ENCODE assay signal across 25 cellular contexts in genomic region chr5:54689411-54690251, GRCh38.
DNase-seq lines count a peak whose midpoint lies in the region; ATAC-seq and TF ChIP-seq lines count a peak whose summit lies in the region.
"Had no signal": no experiment of that assay in that cellular context is flagged by ENCODE, and none has a peak within 500 bp of the region (broad histone marks: within the 10 kb centered on the region; RNA-seq: fewer than 3 reads in every experiment).

No MANE protein-coding gene starts in this region.

- no peak overlapping the region for H3K4me3 ChIP-seq in AG10803 (ENCODE audit: low read length)
- no peak overlapping the region for H3K4me3 ChIP-seq in SK-N-SH (ENCODE audit: low read depth in 2 of 2, low read length in 1 of 2)
- H3K4me3 ChIP-seq: dorsolateral prefrontal cortex, esophagus squamous epithelium, pancreas, SJSA1 had no signal

- no peaks in the 10 kb centered on the region for H3K36me3 Mint-ChIP-seq in dendritic cell treated with granulocyte-macrophage colony-stimulating factor and Interleukin-4, amounts not matched to agents 40 ng/mL and 50 ng/mL, for 4 days (ENCODE audit: low read depth)
- peaks cover 5% of the 10 kb centered on the region for H3K36me3 Mint-ChIP-seq in osteocyte (ENCODE audit: unreplicated experiment)
- H3K36me3 Mint-ChIP-seq: T-cell had no signal

- H3K27ac ChIP-seq in SK-N-SH (ENCODE audit: low read depth in 2 of 2, low read length in 1 of 2), result no peak overlapping the region
- H3K27ac ChIP-seq: dorsolateral prefrontal cortex, esophagus squamous epithelium, pancreas, SJSA1, WERI-Rb-1 had no signal

- no peaks in the 10 kb centered on the region for H3K9me3 ChIP-seq in SK-N-SH
- H3K9me3 ChIP-seq: esophagus squamous epithelium, pancreas, SJSA1 had no signal

- TF ChIP-seq CTCF in AG10803 (conservative IDR thresholded peaks at IDR 0.05; ENCODE audit: low read length) (no peak), SK-N-SH (IDR thresholded peaks at IDR 0.05) (no peak), osteocyte (IDR thresholded peaks at IDR 0.05) (no peak)

- H3K4me2 ChIP-seq in SK-N-SH, result no peak overlapping the region

- no peak for TF ChIP-seq RAD21 in SK-N-SH (IDR thresholded peaks at IDR 0.05; ENCODE audit: low read length)

- no peaks in the 10 kb centered on the region for H3K9me3 Mint-ChIP-seq in dendritic cell treated with granulocyte-macrophage colony-stimulating factor and Interleukin-4, amounts not matched to agents 40 ng/mL and 50 ng/mL, for 4 days
- peaks cover 21% of the 10 kb centered on the region for H3K9me3 Mint-ChIP-seq in osteocyte (ENCODE audit: unreplicated experiment)
- H3K9me3 Mint-ChIP-seq in stimulated activated naive CD8-positive, alpha-beta T cell treated with anti-CD3 and anti-CD28 coated beads, Interleukin-15, amount 100 ng/mL, for 72 hours, result peaks cover 18 to 21% of the 10 kb centered on the region in 2 donors
- H3K9me3 Mint-ChIP-seq: activated naive CD4-positive, alpha-beta T cell treated with anti-CD3 and anti-CD28 coated beads, Interleukin-2, amount 50 U/mL, for 24 hours had no signal

- H3K27ac Mint-ChIP-seq in dendritic cell treated with granulocyte-macrophage colony-stimulating factor and Interleukin-4, amounts not matched to agents 40 ng/mL and 50 ng/mL, for 4 days, result peak overlapping the region; percentile 74
- peak overlapping the region; percentile 53 for H3K27ac Mint-ChIP-seq in osteocyte (ENCODE audit: unreplicated experiment)
- no peak overlapping the region for H3K27ac Mint-ChIP-seq in stimulated activated naive CD8-positive, alpha-beta T cell treated with anti-CD3 and anti-CD28 coated beads, Interleukin-15, amount 100 ng/mL, for 72 hours
- H3K27ac Mint-ChIP-seq: activated naive CD4-positive, alpha-beta T cell treated with anti-CD3 and anti-CD28 coated beads, Interleukin-2, amount 50 U/mL, for 24 hours; nephron progenitor cell had no signal

- POLR2A ChIA-PET in SK-N-SH (lab: Yijun Ruan, JAX), result no interaction called here

- DNase-seq in AG10803 (ENCODE audit: low read depth), result peak; percentile 46
- DNase-seq in SK-N-SH, result no peak
- DNase-seq in osteocyte (ENCODE audit: extremely low spot score, unreplicated experiment), result no peak
- no peak for DNase-seq in stimulated activated naive CD8-positive, alpha-beta T cell treated with anti-CD3 and anti-CD28 coated beads, Interleukin-15, amount 100 ng/mL, for 72 hours
- DNase-seq in NCI-H2107 (lab: John Stamatoyannopoulos, UW), result no peak
- no peak for DNase-seq in DMS114 treated with DMSO at 0.1 percent for 48 hours (lab: John Stamatoyannopoulos, UW; ENCODE audit: unreplicated experiment)
- DNase-seq: 8988T; activated CD4-positive, alpha-beta T cell treated with anti-CD3 and anti-CD28 coated beads for 4 hours; activated CD8-positive, alpha-beta memory T cell treated with anti-CD3 and anti-CD28 coated beads for 24 hours; activated T-cell treated with anti-CD3 and anti-CD28 coated beads for 4 hours; central memory CD4-positive, alpha-beta T cell; DMS79 treated with DMSO at 0.1 percent for 48 hours; dorsolateral prefrontal cortex; esophagus squamous epithelium; GF-D8; NCI-H146; nephron progenitor cell; pancreas; stimulated activated CD4-positive, alpha-beta T cell treated with anti-CD3 and anti-CD28 coated beads, Interleukin-1b, Interleukin-23, amount 100 ng/mL, for 48 hours; T-cell; WERI-Rb-1 had no signal

- H3K79me2 ChIP-seq in SK-N-SH (ENCODE audit: insufficient read depth), result no peaks in the 10 kb centered on the region

- no peaks in the 10 kb centered on the region for H4K20me1 ChIP-seq in SK-N-SH (ENCODE audit: insufficient read depth)

- H3K4me1 ChIP-seq in SK-N-SH (ENCODE audit: control insufficient read depth in 1 of 2, insufficient read depth in 2 of 2, low read depth in 1 of 2, low read length in 1 of 2), result peaks cover 0 to 10% of the 10 kb centered on the region in 2 experiments; a peak in 1 of 4 replicates
- H3K4me1 ChIP-seq: esophagus squamous epithelium, pancreas, SJSA1 had no signal

- H3K9ac ChIP-seq in SK-N-SH, result no peak overlapping the region

- no peaks in the 10 kb centered on the region for H3K9me2 ChIP-seq in SK-N-SH

- 0 out of 2 replicates have a peak overlapping the region, but pooled peaks have one; percentile 16 for H2AFZ ChIP-seq in SK-N-SH (ENCODE audit: low read depth)

- no peaks in the 10 kb centered on the region for H3F3A ChIP-seq in SK-N-SH (replicated peaks; ENCODE audit: insufficient read depth)

- H3K4me3 Mint-ChIP-seq in dendritic cell treated with granulocyte-macrophage colony-stimulating factor and Interleukin-4, amounts not matched to agents 40 ng/mL and 50 ng/mL, for 4 days, result no peak overlapping the region
- no peak overlapping the region for H3K4me3 Mint-ChIP-seq in osteocyte (ENCODE audit: unreplicated experiment)
- H3K4me3 Mint-ChIP-seq in stimulated activated naive CD8-positive, alpha-beta T cell treated with anti-CD3 and anti-CD28 coated beads, Interleukin-15, amount 100 ng/mL, for 72 hours, result no peak overlapping the region
- H3K4me3 Mint-ChIP-seq: activated naive CD4-positive, alpha-beta T cell treated with anti-CD3 and anti-CD28 coated beads, Interleukin-2, amount 50 U/mL, for 24 hours; nephron progenitor cell; T-cell had no signal

- H3K36me3 ChIP-seq in SK-N-SH (replicated peaks in 1 of 2; ENCODE audit: control insufficient read depth in 1 of 2, insufficient read depth in 2 of 2, low read length in 1 of 2), result no peaks in the 10 kb centered on the region
- H3K36me3 ChIP-seq: esophagus squamous epithelium, pancreas, SJSA1, WERI-Rb-1 had no signal

- no peak for ATAC-seq in stimulated activated naive CD8-positive, alpha-beta T cell treated with anti-CD3 and anti-CD28 coated beads, Interleukin-15, amount 100 ng/mL, for 72 hours
- ATAC-seq in HG03571 (IDR thresholded peaks at IDR 0.05; ENCODE audit: unreplicated experiment), result no peak
- ATAC-seq: pancreas, T-cell had no signal

- no peak for TF ChIP-seq EP300 in SK-N-SH (IDR thresholded peaks at IDR 0.05; ENCODE audit: borderline replicate concordance in 1 of 2, low read depth in 1 of 2, low read length in 1 of 2)

- H3K27me3 ChIP-seq in SK-N-SH (ENCODE audit: insufficient read depth), result no peaks in the 10 kb centered on the region
- H3K27me3 ChIP-seq: dorsolateral prefrontal cortex, esophagus squamous epithelium, pancreas, SJSA1 had no signal

- intact Hi-C loops in dendritic cell treated with granulocyte-macrophage colony-stimulating factor and Interleukin-4, amounts not matched to agents 40 ng/mL and 50 ng/mL, for 4 days (cut with micrococcal nuclease), result no loop called here

- no peaks in the 10 kb centered on the region for H3K27me3 Mint-ChIP-seq in dendritic cell treated with granulocyte-macrophage colony-stimulating factor and Interleukin-4, amounts not matched to agents 40 ng/mL and 50 ng/mL, for 4 days
- H3K27me3 Mint-ChIP-seq in osteocyte (ENCODE audit: unreplicated experiment), result no peaks in the 10 kb centered on the region
- H3K27me3 Mint-ChIP-seq in stimulated activated naive CD8-positive, alpha-beta T cell treated with anti-CD3 and anti-CD28 coated beads, Interleukin-15, amount 100 ng/mL, for 72 hours, result no peaks in the 10 kb centered on the region
- H3K27me3 Mint-ChIP-seq: activated naive CD4-positive, alpha-beta T cell treated with anti-CD3 and anti-CD28 coated beads, Interleukin-2, amount 50 U/mL, for 24 hours; T-cell had no signal

- peaks cover 46% of the 10 kb centered on the region for H3K4me1 Mint-ChIP-seq in dendritic cell treated with granulocyte-macrophage colony-stimulating factor and Interleukin-4, amounts not matched to agents 40 ng/mL and 50 ng/mL, for 4 days (ENCODE audit: low read depth)
- peaks cover 24% of the 10 kb centered on the region for H3K4me1 Mint-ChIP-seq in osteocyte (ENCODE audit: unreplicated experiment)
- no peaks in the 10 kb centered on the region for H3K4me1 Mint-ChIP-seq in stimulated activated naive CD8-positive, alpha-beta T cell treated with anti-CD3 and anti-CD28 coated beads, Interleukin-15, amount 100 ng/mL, for 72 hours
- H3K4me1 Mint-ChIP-seq: activated naive CD4-positive, alpha-beta T cell treated with anti-CD3 and anti-CD28 coated beads, Interleukin-2, amount 50 U/mL, for 24 hours had no signal

- CTCF ChIA-PET in SK-N-SH (lab: Yijun Ruan, JAX), result interaction anchor here (0.8 kb wide), 1 partner anchor 88 kb away, joined by 3 read pairs; no protein-coding TSS in a partner anchor

- 52% methylated on average over 3 of the region's 3 CpGs for WGBS in SK-N-SH (ENCODE audit: low lambda C conversion rate)

TF ChIP-seq in SK-N-SH, 30 proteins besides CTCF, POLR2A, EP300 and RAD21 (continues in another document):
- TF ChIP-seq RFX5 (IDR thresholded peaks at IDR 0.05; ENCODE audit: low read length) (no peak), FOSL2 (IDR thresholded peaks at IDR 0.05; ENCODE audit: borderline replicate concordance, low read depth) (no peak), CHD2 (IDR thresholded peaks at IDR 0.05; ENCODE audit: low read length, partially characterized antibody) (no peak), SIN3A (IDR thresholded peaks at IDR 0.05; ENCODE audit: borderline replicate concordance, low read depth, low read length) (no peak), MEF2A (IDR thresholded peaks at IDR 0.05; ENCODE audit: borderline replicate concordance, low read depth) (no peak), IRF3 (IDR thresholded peaks at IDR 0.05; ENCODE audit: low read depth, low read length) (no peak), FOXJ3 (CRISPR knock-in tag; IDR thresholded peaks at IDR 0.05) (no peak), RXRA (IDR thresholded peaks at IDR 0.05; ENCODE audit: borderline replicate concordance, low read depth) (no peak), NRF1 (IDR thresholded peaks at IDR 0.05; ENCODE audit: low read depth, low read length) (no peak), PBX3 (IDR thresholded peaks at IDR 0.05) (no peak), GABPA (IDR thresholded peaks at IDR 0.05; ENCODE audit: low read depth) (no peak)

Comparison
In these comparisons a context has a peak if more than half of its experiments do, and no peak if none do; other contexts are left out.
1. H3K27ac Mint-ChIP-seq: peak in dendritic cell treated with granulocyte-macrophage colony-stimulating factor and Interleukin-4, amounts not matched to agents 40 ng/mL and 50 ng/mL, for 4 days (single experiment) and osteocyte (single experiment); none in stimulated activated naive CD8-positive, alpha-beta T cell treated with anti-CD3 and anti-CD28 coated beads, Interleukin-15, amount 100 ng/mL, for 72 hours (0 of 2).